Comparison of ENCODE assay signal across 23 cellular contexts in the genomic region with DNA sequence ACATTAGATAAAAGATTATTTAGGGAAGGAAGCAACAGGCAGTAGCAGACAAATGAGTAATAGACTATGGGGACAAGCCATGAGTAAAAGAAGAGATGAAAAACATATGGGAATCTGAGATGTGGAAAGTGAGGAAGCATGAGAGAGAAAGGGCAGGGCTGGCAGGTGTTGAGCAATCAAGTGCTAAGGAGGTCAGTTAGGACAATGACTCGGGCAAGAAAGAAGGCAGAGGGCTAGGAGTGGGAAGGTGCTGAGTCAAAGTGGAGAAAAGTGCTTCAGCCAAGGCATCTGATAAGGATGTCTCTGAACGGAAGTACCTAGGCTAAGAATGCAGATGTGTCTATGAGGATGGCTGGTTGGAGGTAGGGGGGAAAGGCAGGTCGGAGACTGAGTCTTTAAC.
DNase-seq lines count a peak whose midpoint lies in the region; ATAC-seq, FAIRE-seq and TF ChIP-seq lines count a peak whose summit lies in the region.
"Had no signal": no experiment of that assay in that cellular context is flagged by ENCODE, and none has a peak within 500 bp of the region (broad histone marks: within the 10 kb centered on the region; RNA-seq: fewer than 3 reads in every experiment).

No MANE protein-coding gene starts in this region.

- no peaks in the 10 kb centered on the region for H3K36me3 Mint-ChIP-seq in activated CD4-positive, alpha-beta memory T cell treated with anti-CD3 and anti-CD28 coated beads for 36 hours
- H3K36me3 Mint-ChIP-seq: activated naive CD8-positive, alpha-beta T cell treated with anti-CD3 and anti-CD28 coated beads for 36 hours; T-cell had no signal

- H3K27ac ChIP-seq in right cardiac atrium (ENCODE audit: low read length) = no peak overlapping the region
- H3K27ac ChIP-seq: cardiac muscle cell, esophagus muscularis mucosa, RWPE1 had no signal

- H3K27me3 ChIP-seq in bronchial epithelial cell (ENCODE audit: control insufficient read depth, insufficient read depth, low read length) (no peaks in the 10 kb centered on the region), right cardiac atrium (ENCODE audit: control insufficient read depth, insufficient read depth) (no peaks in the 10 kb centered on the region)
- H3K27me3 ChIP-seq: cardiac muscle cell, esophagus muscularis mucosa had no signal

- ATAC-seq in right cardiac atrium (no peak), HG03196 (IDR thresholded peaks at IDR 0.05; ENCODE audit: unreplicated experiment) (no peak)
- ATAC-seq: activated CD8-positive, alpha-beta T cell treated with anti-CD3 and anti-CD28 coated beads for 36 hours; T-cell had no signal

- TF ChIP-seq CTCF in bronchial epithelial cell (IDR thresholded peaks at IDR 0.05; ENCODE audit: insufficient read depth, low read length, severe bottlenecking) = no peak

- DNase-seq in AML-193 (lab: John Stamatoyannopoulos, UW) = peak; percentile 41 to 60
- DNase-seq in HS-5 (ENCODE audit: low read depth) = peak; percentile 60
- DNase-seq in bronchial epithelial cell (ENCODE audit: low read depth) = peak; percentile 53
- DNase-seq in kidney tubule cell (ENCODE audit: low spot score) = peak; percentile 31
- no peak for DNase-seq in middle frontal gyrus (ENCODE audit: extremely low spot score, low spot score)
- DNase-seq in right cardiac atrium = no peak
- DNase-seq in activated CD4-positive, alpha-beta memory T cell treated with anti-CD3 and anti-CD28 coated beads for 36 hours = no peak
- DNase-seq: activated CD8-positive, alpha-beta T cell treated with anti-CD3 and anti-CD28 coated beads for 36 hours; activated naive CD8-positive, alpha-beta T cell treated with anti-CD3 and anti-CD28 coated beads for 36 hours; activated T-cell treated with anti-CD3 and anti-CD28 coated beads, Interleukin-2, amount 50 U/mL, for 48 hours; C1 segment of cervical spinal cord; H9; Kasumi-1; NCI-H1694; NCI-H2227 treated with DMSO at 0.1 percent for 48 hours; NK-92 treated with Interleukin-12 subunit alpha and Interleukin-12 subunit beta, amount 100 ng/mL, for 24 hours; stimulated activated CD4-positive, alpha-beta T cell treated with anti-CD3 and anti-CD28 coated beads, Interleukin-4, amount 100 ng/mL, for 1 hour; T-cell had no signal

- intact Hi-C loops in right cardiac atrium (cut with DNase I) = no loop called here
- intact Hi-C loops in activated CD4-positive, alpha-beta memory T cell treated with anti-CD3 and anti-CD28 coated beads for 36 hours (cut with micrococcal nuclease) = no loop called here

- no peak overlapping the region for H3K4me3 Mint-ChIP-seq in activated CD4-positive, alpha-beta memory T cell treated with anti-CD3 and anti-CD28 coated beads for 36 hours
- H3K4me3 Mint-ChIP-seq: activated CD8-positive, alpha-beta T cell treated with anti-CD3 and anti-CD28 coated beads for 36 hours; activated naive CD8-positive, alpha-beta T cell treated with anti-CD3 and anti-CD28 coated beads for 36 hours; H9; T-cell had no signal

- no peaks in the 10 kb centered on the region for H3K9me3 Mint-ChIP-seq in activated CD4-positive, alpha-beta memory T cell treated with anti-CD3 and anti-CD28 coated beads for 36 hours
- H3K9me3 Mint-ChIP-seq: activated CD8-positive, alpha-beta T cell treated with anti-CD3 and anti-CD28 coated beads for 36 hours; activated naive CD8-positive, alpha-beta T cell treated with anti-CD3 and anti-CD28 coated beads for 36 hours; H9 had no signal

- no peaks in the 10 kb centered on the region for H3K36me3 ChIP-seq in bronchial epithelial cell (ENCODE audit: control insufficient read depth, insufficient read depth, low read length)
- H3K36me3 ChIP-seq: cardiac muscle cell, esophagus muscularis mucosa had no signal

- H3K4me1 Mint-ChIP-seq in activated CD4-positive, alpha-beta memory T cell treated with anti-CD3 and anti-CD28 coated beads for 36 hours (ENCODE audit: low read depth) = no peaks in the 10 kb centered on the region
- H3K4me1 Mint-ChIP-seq: activated naive CD8-positive, alpha-beta T cell treated with anti-CD3 and anti-CD28 coated beads for 36 hours; T-cell had no signal

- no peaks in the 10 kb centered on the region for H3K4me1 ChIP-seq in right cardiac atrium (ENCODE audit: control insufficient read depth, insufficient read depth, low read length)

- 60% methylated on average over 3 of the region's 3 CpGs for WGBS in right cardiac atrium

- no peak for FAIRE-seq in bronchial epithelial cell (lab: Jason Lieb, UNC)
- FAIRE-seq: GM18507 had no signal

- no peak overlapping the region for H3K27ac Mint-ChIP-seq in activated CD4-positive, alpha-beta memory T cell treated with anti-CD3 and anti-CD28 coated beads for 36 hours
- H3K27ac Mint-ChIP-seq: activated CD8-positive, alpha-beta T cell treated with anti-CD3 and anti-CD28 coated beads for 36 hours; activated naive CD8-positive, alpha-beta T cell treated with anti-CD3 and anti-CD28 coated beads for 36 hours; H9; T-cell had no signal

- no peaks in the 10 kb centered on the region for H3K27me3 Mint-ChIP-seq in activated CD4-positive, alpha-beta memory T cell treated with anti-CD3 and anti-CD28 coated beads for 36 hours

- no peak overlapping the region for H3K4me3 ChIP-seq in bronchial epithelial cell (ENCODE audit: low read depth, low read length)
- H3K4me3 ChIP-seq in right cardiac atrium (ENCODE audit: low read length) = no peak overlapping the region
- H3K4me3 ChIP-seq: cardiac muscle cell, esophagus muscularis mucosa had no signal

- no peaks in the 10 kb centered on the region for H3K9me3 ChIP-seq in right cardiac atrium (ENCODE audit: control insufficient read depth, low read length)
- H3K9me3 ChIP-seq: esophagus muscularis mucosa had no signal

- POLR2A ChIA-PET in activated CD4-positive, alpha-beta memory T cell treated with anti-CD3 and anti-CD28 coated beads for 36 hours (lab: Charles Lee) = no interaction called here

- CTCF ChIA-PET in activated CD4-positive, alpha-beta memory T cell treated with anti-CD3 and anti-CD28 coated beads for 36 hours (lab: Charles Lee) = no interaction called here

Comparison
In these comparisons a context has a peak if more than half of its experiments do, and no peak if none do; other contexts are left out.
1. DNase-seq: peak in AML-193 (2 of 2), HS-5 (single experiment), bronchial epithelial cell (single experiment) and kidney tubule cell (single experiment); none in middle frontal gyrus (single experiment), right cardiac atrium (0 of 3) and activated CD4-positive, alpha-beta memory T cell treated with anti-CD3 and anti-CD28 coated beads for 36 hours (single experiment).